8 cellular contexts compared by ENCODE assay signal in genomic region chr4:147924604-147925412, GRCh38.
DNase-seq lines count a peak whose midpoint lies in the region; ATAC-seq and TF ChIP-seq lines count a peak whose summit lies in the region.

No MANE protein-coding gene starts in this region.

- TF ChIP-seq POLR2A in stomach (IDR thresholded peaks at IDR 0.05), result no peak

- no peaks in the 10 kb centered on the region for H3K4me1 Mint-ChIP-seq in activated CD4-positive, alpha-beta T cell treated with anti-CD3 and anti-CD28 coated beads, Interleukin-2, amount 10 ng/mL, durations not matched to agents 7 days and 5 days

- no peak overlapping the region for H3K27ac Mint-ChIP-seq in activated CD4-positive, alpha-beta T cell treated with anti-CD3 and anti-CD28 coated beads, Interleukin-2, amount 10 ng/mL, durations not matched to agents 7 days and 5 days

- no peaks in the 10 kb centered on the region for H3F3A ChIP-seq in PC-3 (ENCODE audit: low read length, unreplicated experiment)

- no peaks in the 10 kb centered on the region for H3K9me3 Mint-ChIP-seq in activated CD4-positive, alpha-beta T cell treated with anti-CD3 and anti-CD28 coated beads, Interleukin-2, amount 10 ng/mL, durations not matched to agents 7 days and 5 days

- peak; percentile 10 for DNase-seq in activated CD4-positive, alpha-beta T cell treated with anti-CD3 and anti-CD28 coated beads, Interleukin-2, amount 10 ng/mL, durations not matched to agents 7 days and 5 days
- no peak for DNase-seq in activated CD4-positive, alpha-beta T cell treated with anti-CD3 and anti-CD28 coated beads for 48 hours
- DNase-seq in PC-3, result peak; percentile 38
- peak; percentile 10 for DNase-seq in glomerular endothelial cell (ENCODE audit: extremely low read depth, low read depth, low spot score)
- peak; percentile 31 for DNase-seq in stomach
- DNase-seq in coronary artery (ENCODE audit: low spot score), result no peak

- H3K27ac ChIP-seq in PC-3 (ENCODE audit: low read length) (no peak overlapping the region), stomach (no peak overlapping the region), coronary artery (no peak overlapping the region)

- H3K36me3 Mint-ChIP-seq in activated CD4-positive, alpha-beta T cell treated with anti-CD3 and anti-CD28 coated beads, Interleukin-2, amount 10 ng/mL, durations not matched to agents 7 days and 5 days (ENCODE audit: low read depth), result no peaks in the 10 kb centered on the region

- H3K27me3 ChIP-seq in PC-3 (ENCODE audit: low read length) (no peaks in the 10 kb centered on the region), stomach (no peaks in the 10 kb centered on the region)

- H3K4me1 ChIP-seq in PC-3 (ENCODE audit: insufficient read depth, low read length) (peaks cover 27% of the 10 kb centered on the region), stomach (peaks cover 0 to 29% (median 9%) of the 10 kb centered on the region in 4 donors)

- H3K4me3 Mint-ChIP-seq in activated CD4-positive, alpha-beta T cell treated with anti-CD3 and anti-CD28 coated beads, Interleukin-2, amount 10 ng/mL, durations not matched to agents 7 days and 5 days, result no peak overlapping the region

- 36 to 40% (median 38%) methylated on average over 3 of the region's 3 CpGs for WGBS in stomach, 5 donors

- H4K20me1 ChIP-seq in PC-3 (ENCODE audit: low read length), result no peaks in the 10 kb centered on the region

- H3K4me3 ChIP-seq in PC-3 (ENCODE audit: low read length), result no peak overlapping the region
- H3K4me3 ChIP-seq in stomach, result no peak overlapping the region
- H3K4me3 ChIP-seq in coronary artery, result no peak overlapping the region

- intact Hi-C loops in PC-3 (cut with micrococcal nuclease), result loop anchor here (5.0 to 10.0 kb wide), 2 partner anchors 250 to 517 kb away; partner anchors contain the start of gene NR3C2
- intact Hi-C loops in stomach (cut with DNase I; ENCODE audit: low total_unique reads), result no loop called here

- no peak overlapping the region for H3K9ac ChIP-seq in PC-3 (ENCODE audit: low read length)

- CTCF ChIA-PET in activated CD4-positive, alpha-beta T cell treated with anti-CD3 and anti-CD28 coated beads, Interleukin-2, amount 10 ng/mL, durations not matched to agents 7 days and 5 days (lab: Charles Lee), result interaction anchor here (1.1 kb wide), 1 partner anchor 15 kb away, joined by 3 read pairs; no protein-coding TSS in a partner anchor
- CTCF ChIA-PET in PC-3 (lab: Charles Lee), result interaction anchor here (0.5 to 0.8 kb wide), 4 partner anchors 57 to 1339 kb away, joined by 4 to 10 read pairs (median 4); no protein-coding TSS in a partner anchor

- H3K4me2 ChIP-seq in PC-3 (ENCODE audit: low read length), result no peak overlapping the region

- no peak overlapping the region for H2AFZ ChIP-seq in PC-3 (ENCODE audit: low read length)

- no peaks in the 10 kb centered on the region for H3K27me3 Mint-ChIP-seq in activated CD4-positive, alpha-beta T cell treated with anti-CD3 and anti-CD28 coated beads, Interleukin-2, amount 10 ng/mL, durations not matched to agents 7 days and 5 days

- H3K9me2 ChIP-seq in PC-3 (replicated peaks; ENCODE audit: low read length), result no peaks in the 10 kb centered on the region

- no TSS peak for BruUV-seq in PC-3 (replicated peaks; lab: Mats Ljungman, UMichigan)

- no peaks in the 10 kb centered on the region for H3K79me2 ChIP-seq in PC-3 (ENCODE audit: low read length)

- no peak for TF ChIP-seq EP300 in stomach (IDR thresholded peaks at IDR 0.05)

- POLR2A ChIA-PET in activated CD4-positive, alpha-beta T cell treated with anti-CD3 and anti-CD28 coated beads, Interleukin-2, amount 10 ng/mL, durations not matched to agents 7 days and 5 days (lab: Charles Lee), result no interaction called here
- POLR2A ChIA-PET in PC-3 (lab: Charles Lee; ENCODE audit: unreplicated experiment), result interaction anchor here (0.6 kb wide), 1 partner anchor 172 kb away, joined by 3 read pairs; no protein-coding TSS in a partner anchor

- TF ChIP-seq CTCF in PC-3 (conservative IDR thresholded peaks at IDR 0.05; ENCODE audit: low read depth, low read length), result peak; percentile 62
- TF ChIP-seq CTCF in stomach (IDR thresholded peaks at IDR 0.05), result peak in 2 of 7 experiments; percentile 10 to 31
- TF ChIP-seq CTCF in coronary artery (IDR thresholded peaks at IDR 0.05), result no peak

- ATAC-seq in PC-3 (peak; percentile 20), HG03196 (IDR thresholded peaks at IDR 0.05; ENCODE audit: unreplicated experiment) (no peak), GM21717 (IDR thresholded peaks at IDR 0.05; ENCODE audit: unreplicated experiment) (no peak)

- H3K9me3 ChIP-seq in PC-3 (ENCODE audit: low read length) (no peaks in the 10 kb centered on the region), stomach (no peaks in the 10 kb centered on the region)

- H3K36me3 ChIP-seq in PC-3 (ENCODE audit: low read depth, low read length), result no peaks in the 10 kb centered on the region
- peaks cover 0 to 19% (median 10%) of the 10 kb centered on the region in 4 donors for H3K36me3 ChIP-seq in stomach

Comparison
In these comparisons a context has a peak if more than half of its experiments do, and no peak if none do; other contexts are left out.
1. DNase-seq: peak in activated CD4-positive, alpha-beta T cell treated with anti-CD3 and anti-CD28 coated beads, Interleukin-2, amount 10 ng/mL, durations not matched to agents 7 days and 5 days (single experiment), PC-3 (single experiment), glomerular endothelial cell (single experiment) and stomach (single experiment); none in activated CD4-positive, alpha-beta T cell treated with anti-CD3 and anti-CD28 coated beads for 48 hours (single experiment) and coronary artery (single experiment).